In the genomic region with DNA sequence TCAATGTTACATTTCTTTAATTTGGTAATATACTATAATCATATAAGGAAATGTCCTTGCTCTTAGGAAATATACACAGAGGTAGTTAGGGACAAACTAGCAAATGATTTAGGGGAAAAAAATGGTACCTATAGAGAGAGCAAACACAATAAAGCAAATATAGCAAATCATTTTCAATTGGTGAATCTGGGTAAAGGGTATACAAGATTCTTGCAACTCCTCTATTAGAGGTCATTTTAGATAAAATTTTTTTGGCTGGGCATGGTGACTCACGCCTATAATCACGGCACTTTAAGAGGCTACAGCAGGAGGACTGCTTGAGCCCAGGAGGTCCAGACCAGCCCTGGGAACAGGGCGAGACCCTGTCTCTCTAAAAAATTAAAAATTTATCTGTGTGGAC, we compare ENCODE assay signal across 27 cellular contexts.
"Had no signal": no experiment of that assay in that cellular context is flagged by ENCODE, and none has a peak within 500 bp of the region (broad histone marks: within the 10 kb centered on the region; RNA-seq: fewer than 3 reads in every experiment).

No MANE protein-coding gene starts in this region.

- H3K27ac ChIP-seq: lower lobe of right lung, pancreas, prostate gland, skin epidermis, tibial nerve, uterus had no signal

- H3K4me3 ChIP-seq: lower lobe of right lung, pancreas, prostate gland, skin epidermis, tibial nerve, uterus had no signal

- H3K4me1 ChIP-seq: prostate gland, uterus had no signal

- H3K36me3 ChIP-seq: pancreas, prostate gland, uterus had no signal

- H3K27me3 ChIP-seq: pancreas, tibial nerve, uterus had no signal

- H3K27ac Mint-ChIP-seq: nephron, type B pancreatic cell had no signal

- H3K27me3 Mint-ChIP-seq: naive thymus-derived CD8-positive, alpha-beta T cell; stimulated activated naive CD8-positive, alpha-beta T cell treated with anti-CD3 and anti-CD28 coated beads, Interleukin-15, amount 100 ng/mL, for 72 hours; type B pancreatic cell had no signal

- H3K4me3 Mint-ChIP-seq: nephron; neural crest cell; stimulated activated effector memory CD8-positive, alpha-beta T cell treated with anti-CD3 and anti-CD28 coated beads, Interleukin-12 subunit alpha, Interleukin-12 subunit beta, amount 100 ng/mL, for 72 hours; type B pancreatic cell had no signal

- H3K9me3 ChIP-seq: lower lobe of right lung, pancreas, prostate gland, tibial nerve, uterus had no signal

- H3K4me1 Mint-ChIP-seq: neural crest cell had no signal

- ATAC-seq: left cardiac atrium; left lobe of liver; lower lobe of right lung; naive thymus-derived CD8-positive, alpha-beta T cell; pancreas; right cardiac atrium; sciatic nerve; stimulated activated effector memory CD8-positive, alpha-beta T cell treated with anti-CD3 and anti-CD28 coated beads, Interleukin-12 subunit alpha, Interleukin-12 subunit beta, amount 100 ng/mL, for 72 hours; stimulated activated naive CD8-positive, alpha-beta T cell treated with anti-CD3 and anti-CD28 coated beads, Interleukin-15, amount 100 ng/mL, for 72 hours had no signal

- DNase-seq: hippocampal formation; kidney glomerular epithelial cell; left cardiac atrium; lower lobe of right lung; mammary epithelial cell; mesenchymal stem cell; nucleus accumbens; pancreas; posterior cingulate gyrus; retina; right cardiac atrium; stimulated activated CD4-positive, alpha-beta T cell treated with anti-CD3 and anti-CD28 coated beads, Interleukin-4, amount 100 ng/mL, for 24 hours; stimulated activated naive CD4-positive, alpha-beta T cell treated with Interleukin-2 at 50 U/mL for 16 hours; stimulated activated naive CD8-positive, alpha-beta T cell treated with anti-CD3 and anti-CD28 coated beads, Interleukin-15, amount 100 ng/mL, for 72 hours; substantia nigra; uterus had no signal

- FAIRE-seq: keratinocyte had no signal

- H3K9me3 Mint-ChIP-seq: naive thymus-derived CD8-positive, alpha-beta T cell; nephron; neural crest cell; stimulated activated effector memory CD8-positive, alpha-beta T cell treated with anti-CD3 and anti-CD28 coated beads, Interleukin-12 subunit alpha, Interleukin-12 subunit beta, amount 100 ng/mL, for 72 hours; stimulated activated naive CD8-positive, alpha-beta T cell treated with anti-CD3 and anti-CD28 coated beads, Interleukin-15, amount 100 ng/mL, for 72 hours; type B pancreatic cell had no signal
